Comparison of ENCODE assay signal across 1 cellular context in genomic region chr20:45346291-45346718, GRCh38.
TF ChIP-seq lines count a peak whose summit lies in the region.

No MANE protein-coding gene starts in this region.

TF ChIP-seq in K562, 482 proteins besides CTCF, POLR2A, EP300 and RAD21:
- TF ChIP-seq PCBP2 (IDR thresholded peaks at IDR 0.05; ENCODE audit: low read depth, low read length, poor library complexity, severe bottlenecking) (no peak), TCF3 (CRISPR knock-in tag; IDR thresholded peaks at IDR 0.05) (peak; percentile 54), EP400 (IDR thresholded peaks at IDR 0.05) (no peak), COPS2 (conservative IDR thresholded peaks at IDR 0.05) (no peak), IFI16 (CRISPR knock-in tag; IDR thresholded peaks at IDR 0.05) (no peak), PKNOX1 (IDR thresholded peaks at IDR 0.05) (peak; percentile 19; the same call in 1 of the 2 replicates), CBFA2T3 (IDR thresholded peaks at IDR 0.05) (peak; percentile 67), ZNF384 (IDR thresholded peaks at IDR 0.05; ENCODE audit: low read depth, low read length) (no peak), HOXB6 (CRISPR knock-in tag; IDR thresholded peaks at IDR 0.05; ENCODE audit: borderline replicate concordance) (no peak), PURB (CRISPR knock-in tag; IDR thresholded peaks at IDR 0.05; ENCODE audit: low read depth) (no peak), CEBPZ (IDR thresholded peaks at IDR 0.05; ENCODE audit: borderline replicate concordance, low read depth, low read length) (no peak), CREM (IDR thresholded peaks at IDR 0.05; ENCODE audit: low read depth) (peak; percentile 8; the same call in 1 of the 2 replicates), CTBP1 (IDR thresholded peaks at IDR 0.05; ENCODE audit: borderline replicate concordance) (0 out of 2 replicates have a peak, but pooled peaks have one; percentile 20), BCOR (IDR thresholded peaks at IDR 0.05) (no peak), KDM4B (IDR thresholded peaks at IDR 0.05; ENCODE audit: borderline replicate concordance in 2 of 2, low read depth in 1 of 2) (no peak), ETV5 (CRISPR knock-in tag; IDR thresholded peaks at IDR 0.05; ENCODE audit: low read depth) (0 out of 2 replicates have a peak, but pooled peaks have one; percentile 42), RBM39 (optimal IDR thresholded peaks at IDR 0.05; ENCODE audit: low read depth, low read length) (no peak), NCOA6 (IDR thresholded peaks at IDR 0.05) (no peak), THRA (IDR thresholded peaks at IDR 0.05) (no peak), RCOR1 (IDR thresholded peaks at IDR 0.05; ENCODE audit: borderline replicate concordance in 1 of 2, low read depth in 2 of 2, low read length in 2 of 2) (peak in 1 of 2 experiments; percentile 27; a peak in 1 of 4 replicates), TFAP4 (CRISPR knock-in tag; IDR thresholded peaks at IDR 0.05; ENCODE audit: borderline replicate concordance) (peak; percentile 39; the same call in 1 of the 2 replicates), MITF (IDR thresholded peaks at IDR 0.05) (no peak), ZNF57 (CRISPR knock-in tag; IDR thresholded peaks at IDR 0.05) (no peak), ETV1 (tag; conservative IDR thresholded peaks at IDR 0.05; ENCODE audit: low read depth) (0 out of 2 replicates have a peak, but pooled peaks have one; percentile 27), CBFA2T2 (conservative IDR thresholded peaks at IDR 0.05) (peak; percentile 48), DACH1 (IDR thresholded peaks at IDR 0.05; ENCODE audit: partially characterized antibody) (no peak), RFX7 (CRISPR knock-in tag; IDR thresholded peaks at IDR 0.05) (no peak)
